In the genomic region with DNA sequence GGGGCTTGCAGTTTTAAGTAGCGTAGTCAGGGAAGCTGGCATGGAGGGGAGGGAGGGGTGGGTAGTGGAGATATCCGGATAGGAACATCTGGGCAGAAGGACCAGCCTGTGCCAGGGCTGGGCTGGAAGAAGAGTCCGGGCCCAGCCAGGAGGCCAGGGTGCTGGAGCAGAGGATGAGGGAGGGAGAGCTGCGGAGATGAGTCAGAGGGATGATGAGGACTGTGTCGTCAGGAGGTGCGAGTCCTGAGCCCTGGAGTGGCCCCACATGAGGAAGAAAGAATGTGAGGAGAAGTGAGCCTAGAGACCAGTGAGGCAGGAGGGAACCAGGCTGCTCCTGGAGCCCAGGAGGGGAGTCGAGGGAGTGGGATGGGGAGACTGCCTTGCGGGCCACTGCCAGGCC, we compare ENCODE assay signal across 11 cellular contexts.
A peak's percentile ranks its signal among the peaks of the same experiment; 100 is the strongest.
DNase-seq lines count a peak whose midpoint lies in the region; ATAC-seq and TF ChIP-seq lines count a peak whose summit lies in the region.
"Had no signal": no experiment of that assay in that cellular context is flagged by ENCODE, and none has a peak within 500 bp of the region (broad histone marks: within the 10 kb centered on the region; RNA-seq: fewer than 3 reads in every experiment).

No MANE protein-coding gene starts in this region.

- no peaks in the 10 kb centered on the region for H3K9me3 Mint-ChIP-seq in mesothelial cell of epicardium

- peaks cover 10% of the 10 kb centered on the region for H3K36me3 ChIP-seq in brain microvascular endothelial cell (replicated peaks)

- H3K27me3 Mint-ChIP-seq in mesothelial cell of epicardium (ENCODE audit: low read depth), result no peaks in the 10 kb centered on the region

- DNase-seq in ACHN (peak; percentile 81), HPDE6-E6E7 (ENCODE audit: extremely low spot score) (peak; percentile 76), brain microvascular endothelial cell (peak; percentile 80), mesothelial cell of epicardium (ENCODE audit: low spot score in 2 of 2, unreplicated experiment in 2 of 2) (no peak), OCI-M1 (lab: John Stamatoyannopoulos, UW) (no peak), GM19238 (ENCODE audit: insufficient read length, low spot score) (no peak)
- no peak for DNase-seq in activated CD4-positive, alpha-beta T cell treated with anti-CD3 and anti-CD28 coated beads, Interleukin-2, amount 50 U/mL, for 4 hours
- DNase-seq: C1 segment of cervical spinal cord; central memory CD4-positive, alpha-beta T cell; lower lobe of right lung had no signal

- in situ Hi-C loops in ACHN (cut with HindIII; ENCODE audit: low pct_ligation_motif_present, low pct_unique_long_range_greater_than_20kb, low sequenced_read_pairs), result no loop called here
- in situ Hi-C loops in brain microvascular endothelial cell (cut with HindIII; ENCODE audit: low pct_ligation_motif_present, low sequenced_read_pairs), result no loop called here

- TF ChIP-seq CTCF in brain microvascular endothelial cell (IDR thresholded peaks at IDR 0.05; ENCODE audit: low read depth, low read length, missing control alignments) (no peak), mesothelial cell of epicardium (IDR thresholded peaks at IDR 0.05; ENCODE audit: unreplicated experiment) (no peak)

- peak overlapping the region; percentile 80 for H3K27ac Mint-ChIP-seq in mesothelial cell of epicardium

- H3K27ac ChIP-seq in brain microvascular endothelial cell, result peak overlapping the region; percentile 41
- H3K27ac ChIP-seq: lower lobe of right lung had no signal

- H3K27me3 ChIP-seq in brain microvascular endothelial cell (replicated peaks), result no peaks in the 10 kb centered on the region

- no peak overlapping the region for H3K4me3 ChIP-seq in brain microvascular endothelial cell (ENCODE audit: low read depth, low read length)
- H3K4me3 ChIP-seq: lower lobe of right lung had no signal

- no peak overlapping the region for H3K4me3 Mint-ChIP-seq in mesothelial cell of epicardium

- ATAC-seq in HG03469 (IDR thresholded peaks at IDR 0.05; ENCODE audit: unreplicated experiment), result no peak

- H3K36me3 Mint-ChIP-seq in mesothelial cell of epicardium, result peaks cover 9% of the 10 kb centered on the region

- H3K4me1 Mint-ChIP-seq in mesothelial cell of epicardium, result peaks cover 31% of the 10 kb centered on the region

Comparison
In these comparisons a context has a peak if more than half of its experiments do, and no peak if none do; other contexts are left out.
1. DNase-seq: peak in ACHN (single experiment), HPDE6-E6E7 (single experiment) and brain microvascular endothelial cell (single experiment); none in mesothelial cell of epicardium (0 of 2), OCI-M1 (single experiment), activated CD4-positive, alpha-beta T cell treated with anti-CD3 and anti-CD28 coated beads, Interleukin-2, amount 50 U/mL, for 4 hours (0 of 2) and GM19238 (single experiment).